ENCODE assay signal across 22 cellular contexts in genomic region chrX:40465735-40466551, GRCh38.
DNase-seq lines count a peak whose midpoint lies in the region; ATAC-seq and TF ChIP-seq lines count a peak whose summit lies in the region.
"Had no signal": no experiment of that assay in that cellular context is flagged by ENCODE, and none has a peak within 500 bp of the region (broad histone marks: within the 10 kb centered on the region; RNA-seq: fewer than 3 reads in every experiment).

No MANE protein-coding gene starts in this region.

- peaks cover 0 to 21% (median 0%) of the 10 kb centered on the region in 12 donors for H3K4me1 ChIP-seq in heart left ventricle
- H3K4me1 ChIP-seq in Karpas-422 (ENCODE audit: low read length) = peaks cover 10% of the 10 kb centered on the region
- H3K4me1 ChIP-seq: sigmoid colon had no signal

- no peak for TF ChIP-seq POLR2A in heart left ventricle (IDR thresholded peaks at IDR 0.05)

- H3K9me2 ChIP-seq in Karpas-422 (replicated peaks; ENCODE audit: insufficient read depth, low read length) = no peaks in the 10 kb centered on the region

- no peaks in the 10 kb centered on the region for H3K36me3 ChIP-seq in heart left ventricle
- no peaks in the 10 kb centered on the region for H3K36me3 ChIP-seq in Karpas-422 (ENCODE audit: insufficient read depth, low read length)
- H3K36me3 ChIP-seq: esophagus muscularis mucosa, left ventricle myocardium inferior, sigmoid colon had no signal

- H3K79me2 ChIP-seq in Karpas-422 (ENCODE audit: low read length) = no peaks in the 10 kb centered on the region

- H3K9me3 ChIP-seq in heart left ventricle (no peaks in the 10 kb centered on the region), Karpas-422 (ENCODE audit: low read length) (no peaks in the 10 kb centered on the region)
- H3K9me3 ChIP-seq: esophagus muscularis mucosa, left ventricle myocardium inferior, sigmoid colon had no signal

- no peak overlapping the region for H3K9ac ChIP-seq in Karpas-422 (ENCODE audit: low read length)

- H3K4me3 ChIP-seq in heart left ventricle (no peak overlapping the region), Karpas-422 (ENCODE audit: low read length) (no peak overlapping the region), coronary artery (no peak overlapping the region)
- H3K4me3 ChIP-seq: esophagus muscularis mucosa, left ventricle myocardium inferior, sigmoid colon had no signal

- H3K27ac ChIP-seq in heart left ventricle (no peak overlapping the region), Karpas-422 (ENCODE audit: low read length) (no peak overlapping the region), coronary artery (no peak overlapping the region)
- H3K27ac ChIP-seq: esophagus muscularis mucosa, left ventricle myocardium inferior, sigmoid colon had no signal

- H3K9me3 Mint-ChIP-seq in WTC11 = no peaks in the 10 kb centered on the region
- peaks cover 2% of the 10 kb centered on the region for H3K9me3 Mint-ChIP-seq in chondrocyte (ENCODE audit: low read depth)
- H3K9me3 Mint-ChIP-seq: activated naive CD8-positive, alpha-beta T cell treated with anti-CD3 and anti-CD28 coated beads, Interleukin-2, amount 50 U/mL, for 24 hours; IgD-negative memory B cell; T-helper 2 cell treated with Interferon-gamma antibody and Interleukin-4, amounts not matched to agents 5 μg/mL and 100 μg/mL, for 36 hours had no signal

- H3K27ac Mint-ChIP-seq in WTC11 = no peak overlapping the region
- H3K27ac Mint-ChIP-seq in chondrocyte (ENCODE audit: unreplicated experiment) = no peak overlapping the region
- H3K27ac Mint-ChIP-seq: activated naive CD8-positive, alpha-beta T cell treated with anti-CD3 and anti-CD28 coated beads, Interleukin-2, amount 50 U/mL, for 24 hours; IgD-negative memory B cell had no signal

- no peaks in the 10 kb centered on the region for H4K20me1 ChIP-seq in Karpas-422 (ENCODE audit: insufficient read depth, low read depth, low read length)

- no peaks in the 10 kb centered on the region for H3K36me3 Mint-ChIP-seq in WTC11
- H3K36me3 Mint-ChIP-seq in chondrocyte (ENCODE audit: low read depth) = no peaks in the 10 kb centered on the region
- H3K36me3 Mint-ChIP-seq: IgD-negative memory B cell had no signal

- DNase-seq in Right ventricle myocardium inferior (ENCODE audit: missing footprints) (no peak), heart left ventricle (no peak), Karpas-422 (peak; percentile 42), WTC11 (ENCODE audit: low spot score) (no peak), sciatic nerve (ENCODE audit: low spot score) (no peak), NCI-H1048 (lab: John Stamatoyannopoulos, UW) (no peak), coronary artery (ENCODE audit: low spot score) (no peak), chondrocyte (ENCODE audit: low spot score) (no peak)
- DNase-seq: activated CD4-positive, CD25-positive, alpha-beta regulatory T cell treated with anti-CD3 and anti-CD28 coated beads, Interleukin-2, amount 50 U/mL, for 72 hours; activated naive CD8-positive, alpha-beta T cell treated with anti-CD3 and anti-CD28 coated beads, Interleukin-2, amount 50 U/mL, for 24 hours; effector CD4-positive, alpha-beta T cell; glutamatergic neuron; left ventricle myocardium inferior; NCI-H1105 treated with DMSO at 0.1 percent for 48 hours; Right ventricle myocardium superior; sigmoid colon; stimulated activated CD4-positive, alpha-beta T cell treated with anti-CD3 and anti-CD28 coated beads, Interleukin-1b, Interleukin-23, amount 100 ng/mL, for 48 hours; stimulated activated naive CD8-positive, alpha-beta T cell treated with anti-CD3 and anti-CD28 coated beads, Interleukin-15, Interleukin-2, amounts not matched to agents 100 U/mL and 50 U/mL, for 24 hours had no signal

- POLR2A ChIA-PET in WTC11 (lab: Charles Lee) = no interaction called here

- peaks cover 18% of the 10 kb centered on the region for H3K27me3 Mint-ChIP-seq in WTC11 (ENCODE audit: low read depth)
- peaks cover 6% of the 10 kb centered on the region for H3K27me3 Mint-ChIP-seq in chondrocyte (ENCODE audit: low read depth)
- H3K27me3 Mint-ChIP-seq: activated naive CD8-positive, alpha-beta T cell treated with anti-CD3 and anti-CD28 coated beads, Interleukin-2, amount 50 U/mL, for 24 hours had no signal

- intact Hi-C loops in Right ventricle myocardium inferior (cut with DNase I) = loop anchor here (5.0 kb wide), 1 partner anchor 654 kb away; no protein-coding TSS in a partner anchor
- intact Hi-C loops in heart left ventricle (cut with DNase I) = loop anchor here in 2 of 10 donors (5.0 to 10.0 kb wide), 3 partner anchors 199 to 654 kb away; no protein-coding TSS in a partner anchor
- intact Hi-C loops in sciatic nerve (cut with DNase I) = no loop called here

- ATAC-seq in Right ventricle myocardium inferior (peak; percentile 15), heart left ventricle (no peak), WTC11 (no peak), sciatic nerve (peak; percentile 36)
- ATAC-seq: activated naive CD8-positive, alpha-beta T cell treated with anti-CD3 and anti-CD28 coated beads, Interleukin-2, amount 50 U/mL, for 24 hours; HCT116; stimulated activated naive CD8-positive, alpha-beta T cell treated with anti-CD3 and anti-CD28 coated beads, Interleukin-15, Interleukin-2, amounts not matched to agents 100 U/mL and 50 U/mL, for 24 hours had no signal

- H3K4me3 Mint-ChIP-seq in WTC11 (no peak overlapping the region), chondrocyte (ENCODE audit: unreplicated experiment) (no peak overlapping the region)
- H3K4me3 Mint-ChIP-seq: activated naive CD8-positive, alpha-beta T cell treated with anti-CD3 and anti-CD28 coated beads, Interleukin-2, amount 50 U/mL, for 24 hours; T-helper 2 cell treated with Interferon-gamma antibody and Interleukin-4, amounts not matched to agents 5 μg/mL and 100 μg/mL, for 36 hours had no signal

- H3K4me1 Mint-ChIP-seq in WTC11 = peaks cover 9% of the 10 kb centered on the region
- peaks cover 15% of the 10 kb centered on the region for H3K4me1 Mint-ChIP-seq in chondrocyte (ENCODE audit: low read depth)

- CTCF ChIA-PET in WTC11 (lab: Charles Lee) = no interaction called here

- WGBS in heart left ventricle, 4 donors = 45 to 62% (median 58%) methylated on average over 5 of the region's 5 CpGs

- TF ChIP-seq CTCF in heart left ventricle (IDR thresholded peaks at IDR 0.05) (no peak), WTC11 (IDR thresholded peaks at IDR 0.05) (no peak), coronary artery (IDR thresholded peaks at IDR 0.05) (no peak), chondrocyte (IDR thresholded peaks at IDR 0.05) (no peak)

- H3K27me3 ChIP-seq in heart left ventricle = peaks cover 0 to 25% (median 0%) of the 10 kb centered on the region in 9 donors
- no peaks in the 10 kb centered on the region for H3K27me3 ChIP-seq in Karpas-422 (ENCODE audit: low read length)
- H3K27me3 ChIP-seq: sigmoid colon had no signal

- no peak overlapping the region for H3K4me2 ChIP-seq in Karpas-422 (ENCODE audit: low read depth, low read length, poor library complexity, severe bottlenecking)

- no peak overlapping the region for H2AFZ ChIP-seq in Karpas-422 (ENCODE audit: low read length)

TF ChIP-seq in WTC11, 78 proteins besides CTCF, POLR2A, EP300 and RAD21:
- TF ChIP-seq EMX1 (CRISPR knock-in tag; IDR thresholded peaks at IDR 0.05) = no peak
- no peak for TF ChIP-seq SOX15 (CRISPR knock-in tag; IDR thresholded peaks at IDR 0.05)
- TF ChIP-seq ZNF425 (CRISPR knock-in tag; conservative IDR thresholded peaks at IDR 0.05) = no peak
- TF ChIP-seq USF2 (CRISPR knock-in tag; IDR thresholded peaks at IDR 0.05) = peak; percentile 50
- no peak for TF ChIP-seq SMAD4 (CRISPR knock-in tag; IDR thresholded peaks at IDR 0.05)
- TF ChIP-seq E2F1 (CRISPR knock-in tag; IDR thresholded peaks at IDR 0.05) = no peak
- TF ChIP-seq TP53 (CRISPR knock-in tag; IDR thresholded peaks at IDR 0.05) = no peak
- no peak for TF ChIP-seq SMAD3 (CRISPR knock-in tag; IDR thresholded peaks at IDR 0.05; ENCODE audit: borderline replicate concordance)

Comparison
In these comparisons a context has a peak if more than half of its experiments do, and no peak if none do; other contexts are left out.
1. ATAC-seq: peak in Right ventricle myocardium inferior (single experiment) and sciatic nerve (single experiment); none in heart left ventricle (0 of 4) and WTC11 (single experiment).